Comparison of ENCODE assay signal across 17 cellular contexts in genomic region chr4:116724249-116724648, GRCh38.
DNase-seq lines count a peak whose midpoint lies in the region; ATAC-seq and TF ChIP-seq lines count a peak whose summit lies in the region.
"Had no signal": no experiment of that assay in that cellular context is flagged by ENCODE, and none has a peak within 500 bp of the region (broad histone marks: within the 10 kb centered on the region; RNA-seq: fewer than 3 reads in every experiment).

No MANE protein-coding gene starts in this region.

- no peaks in the 10 kb centered on the region for H3K4me1 ChIP-seq in A673 (ENCODE audit: insufficient read depth, low read length, poor library complexity, severe bottlenecking)
- H3K4me1 ChIP-seq: BLaER1, prostate gland had no signal

- H3K9me3 ChIP-seq in A673 (ENCODE audit: low read depth, low read length, poor library complexity, severe bottlenecking) = no peaks in the 10 kb centered on the region
- H3K9me3 ChIP-seq: BLaER1, prostate gland had no signal

- no peak overlapping the region for H3K4me3 Mint-ChIP-seq in stimulated activated memory B cell treated with anti-CD40 and anti-IgM and Interleukin-4, amounts not matched to agents 10 μg/mL and 1 μg/mL and 100 μg/mL, for 72 hours
- H3K4me3 Mint-ChIP-seq in stimulated activated naive B cell treated with anti-CD40 and anti-IgM and Interleukin-4, amounts not matched to agents 10 μg/mL and 1 μg/mL and 100 μg/mL, for 72 hours = no peak overlapping the region
- H3K4me3 Mint-ChIP-seq: dendritic cell treated with granulocyte-macrophage colony-stimulating factor and Interleukin-4, amounts not matched to agents 40 ng/mL and 50 ng/mL, for 4 days had no signal

- CTCF ChIA-PET in A673 (lab: Charles Lee) = no interaction called here

- TF ChIP-seq CTCF in A673 (conservative IDR thresholded peaks at IDR 0.05; ENCODE audit: low read depth, low read length) = no peak

- peak; percentile 100 for ATAC-seq in GM18867 (IDR thresholded peaks at IDR 0.05; ENCODE audit: unreplicated experiment)
- ATAC-seq in GM21526 (IDR thresholded peaks at IDR 0.05; ENCODE audit: low FRiP score, unreplicated experiment) = peak; percentile 93
- ATAC-seq in HG02981 (IDR thresholded peaks at IDR 0.05; ENCODE audit: unreplicated experiment) = peak; percentile 94
- ATAC-seq in HG03565 (IDR thresholded peaks at IDR 0.05; ENCODE audit: unreplicated experiment) = peak; percentile 99
- no peak for ATAC-seq in stimulated activated memory B cell treated with anti-CD40 and anti-IgM and Interleukin-4, amounts not matched to agents 10 μg/mL and 1 μg/mL and 100 μg/mL, for 72 hours
- ATAC-seq in stimulated activated naive B cell treated with anti-CD40 and anti-IgM and Interleukin-4, amounts not matched to agents 10 μg/mL and 1 μg/mL and 100 μg/mL, for 72 hours (replicated peaks) = no peak
- ATAC-seq: HepG2 had no signal

- H3K27ac Mint-ChIP-seq in stimulated activated memory B cell treated with anti-CD40 and anti-IgM and Interleukin-4, amounts not matched to agents 10 μg/mL and 1 μg/mL and 100 μg/mL, for 72 hours = no peak overlapping the region
- H3K27ac Mint-ChIP-seq in stimulated activated naive B cell treated with anti-CD40 and anti-IgM and Interleukin-4, amounts not matched to agents 10 μg/mL and 1 μg/mL and 100 μg/mL, for 72 hours = no peak overlapping the region
- H3K27ac Mint-ChIP-seq: dendritic cell treated with granulocyte-macrophage colony-stimulating factor and Interleukin-4, amounts not matched to agents 40 ng/mL and 50 ng/mL, for 4 days had no signal

- no peaks in the 10 kb centered on the region for H3K27me3 Mint-ChIP-seq in stimulated activated memory B cell treated with anti-CD40 and anti-IgM and Interleukin-4, amounts not matched to agents 10 μg/mL and 1 μg/mL and 100 μg/mL, for 72 hours
- H3K27me3 Mint-ChIP-seq in stimulated activated naive B cell treated with anti-CD40 and anti-IgM and Interleukin-4, amounts not matched to agents 10 μg/mL and 1 μg/mL and 100 μg/mL, for 72 hours = no peaks in the 10 kb centered on the region
- H3K27me3 Mint-ChIP-seq: dendritic cell treated with granulocyte-macrophage colony-stimulating factor and Interleukin-4, amounts not matched to agents 40 ng/mL and 50 ng/mL, for 4 days had no signal

- H3K4me1 Mint-ChIP-seq in stimulated activated memory B cell treated with anti-CD40 and anti-IgM and Interleukin-4, amounts not matched to agents 10 μg/mL and 1 μg/mL and 100 μg/mL, for 72 hours = no peaks in the 10 kb centered on the region
- H3K4me1 Mint-ChIP-seq in stimulated activated naive B cell treated with anti-CD40 and anti-IgM and Interleukin-4, amounts not matched to agents 10 μg/mL and 1 μg/mL and 100 μg/mL, for 72 hours = no peaks in the 10 kb centered on the region

- no peaks in the 10 kb centered on the region for H3K36me3 ChIP-seq in A673 (ENCODE audit: insufficient read depth, low read length, poor library complexity, severe bottlenecking)
- H3K36me3 ChIP-seq: BLaER1, prostate gland had no signal

- H3K36me3 Mint-ChIP-seq in stimulated activated memory B cell treated with anti-CD40 and anti-IgM and Interleukin-4, amounts not matched to agents 10 μg/mL and 1 μg/mL and 100 μg/mL, for 72 hours = no peaks in the 10 kb centered on the region
- H3K36me3 Mint-ChIP-seq in stimulated activated naive B cell treated with anti-CD40 and anti-IgM and Interleukin-4, amounts not matched to agents 10 μg/mL and 1 μg/mL and 100 μg/mL, for 72 hours = no peaks in the 10 kb centered on the region

- peaks cover 3% of the 10 kb centered on the region for H3K9me3 Mint-ChIP-seq in stimulated activated memory B cell treated with anti-CD40 and anti-IgM and Interleukin-4, amounts not matched to agents 10 μg/mL and 1 μg/mL and 100 μg/mL, for 72 hours
- peaks cover 0 to 5% of the 10 kb centered on the region in 2 donors for H3K9me3 Mint-ChIP-seq in stimulated activated naive B cell treated with anti-CD40 and anti-IgM and Interleukin-4, amounts not matched to agents 10 μg/mL and 1 μg/mL and 100 μg/mL, for 72 hours
- H3K9me3 Mint-ChIP-seq: dendritic cell treated with granulocyte-macrophage colony-stimulating factor and Interleukin-4, amounts not matched to agents 40 ng/mL and 50 ng/mL, for 4 days had no signal

- H3K27ac ChIP-seq in A673 (ENCODE audit: low read depth, low read length, poor library complexity, severe bottlenecking) = no peak overlapping the region
- H3K27ac ChIP-seq: BLaER1, prostate gland, SK-N-MC, VCaP had no signal

- DNase-seq in A673 (ENCODE audit: low spot score) = no peak
- DNase-seq in stimulated activated naive B cell treated with anti-CD40 and anti-IgM and Interleukin-4, amounts not matched to agents 10 μg/mL and 1 μg/mL and 100 μg/mL, for 72 hours = no peak
- DNase-seq in activated CD4-positive, alpha-beta T cell treated with anti-CD3 and anti-CD28 coated beads, Interleukin-2, amount 50 U/mL, for 4 hours = no peak
- DNase-seq: amniotic stem cell, NCI-H1436 treated with DMSO at 0.1 percent for 48 hours, NCI-H774 had no signal

- no peaks in the 10 kb centered on the region for H3K27me3 ChIP-seq in A673 (replicated peaks; ENCODE audit: insufficient read depth, low read depth, low read length, poor library complexity)
- H3K27me3 ChIP-seq: BLaER1 had no signal

- intact Hi-C loops in A673 (cut with micrococcal nuclease; ENCODE audit: unreplicated experiment) = loop anchor here (10.0 kb wide), 1 partner anchor 539 kb away; no protein-coding TSS in a partner anchor

- H3K4me3 ChIP-seq in A673 (ENCODE audit: low read depth, low read length, poor library complexity, severe bottlenecking) = no peak overlapping the region
- H3K4me3 ChIP-seq: BLaER1, prostate gland, SK-N-MC had no signal

- POLR2A ChIA-PET in A673 (lab: Charles Lee; ENCODE audit: low non-redundant PET) = no interaction called here

- no TSS peak for BruUV-seq in A673 (replicated peaks; lab: Mats Ljungman, UMichigan)

Comparison
In these comparisons a context has a peak if more than half of its experiments do, and no peak if none do; other contexts are left out.
1. ATAC-seq: peak in GM18867 (single experiment), GM21526 (single experiment), HG02981 (single experiment) and HG03565 (single experiment); none in stimulated activated memory B cell treated with anti-CD40 and anti-IgM and Interleukin-4, amounts not matched to agents 10 μg/mL and 1 μg/mL and 100 μg/mL, for 72 hours (single experiment) and stimulated activated naive B cell treated with anti-CD40 and anti-IgM and Interleukin-4, amounts not matched to agents 10 μg/mL and 1 μg/mL and 100 μg/mL, for 72 hours (0 of 2).